In genomic region chr4:85509882-85510631, GRCh38 we compare ENCODE assay signal across 21 cellular contexts. TPM values are rescaled to one million over a fixed set of nuclear protein-coding genes. Genes with fewer than 3 reads are reported as not detected.
"Had no signal": no experiment of that assay in that cellular context is flagged by ENCODE, and none has a peak within 500 bp of the region (broad histone marks: within the 10 kb centered on the region; RNA-seq: fewer than 3 reads in every experiment).

No MANE protein-coding gene starts in this region.

- H3K4me1 Mint-ChIP-seq: activated CD4-positive, alpha-beta T cell treated with anti-CD3 and anti-CD28 coated beads, Interleukin-2, amount 10 ng/mL, durations not matched to agents 7 days and 5 days; activated naive CD8-positive, alpha-beta T cell treated with anti-CD3 and anti-CD28 coated beads for 36 hours; naive thymus-derived CD4-positive, alpha-beta T cell had no signal

- H3K27ac Mint-ChIP-seq: activated CD4-positive, alpha-beta T cell treated with anti-CD3 and anti-CD28 coated beads, Interleukin-2, amount 10 ng/mL, durations not matched to agents 7 days and 5 days; activated naive CD8-positive, alpha-beta T cell treated with anti-CD3 and anti-CD28 coated beads for 36 hours; brain; naive thymus-derived CD4-positive, alpha-beta T cell; T-helper 2 cell treated with Interferon-gamma antibody and Interleukin-4, amounts not matched to agents 5 μg/mL and 100 μg/mL, for 36 hours; type B pancreatic cell had no signal

- H3K9me3 Mint-ChIP-seq: activated CD4-positive, alpha-beta T cell treated with anti-CD3 and anti-CD28 coated beads, Interleukin-2, amount 10 ng/mL, durations not matched to agents 7 days and 5 days had no signal

- H3K27me3 Mint-ChIP-seq: activated CD4-positive, alpha-beta T cell treated with anti-CD3 and anti-CD28 coated beads, Interleukin-2, amount 10 ng/mL, durations not matched to agents 7 days and 5 days; brain; type B pancreatic cell had no signal

- H3K27ac ChIP-seq: colonic mucosa, esophagus muscularis mucosa, lower lobe of right lung, pancreas, suprapubic skin had no signal

- ATAC-seq: naive thymus-derived CD4-positive, alpha-beta T cell; stimulated activated naive CD8-positive, alpha-beta T cell treated with anti-CD3 and anti-CD28 coated beads, Interleukin-15, Interleukin-2, amounts not matched to agents 100 U/mL and 50 U/mL, for 24 hours had no signal

- FAIRE-seq: keratinocyte, pancreas had no signal

- H3K36me3 ChIP-seq: colonic mucosa, esophagus muscularis mucosa, lower lobe of right lung, pancreas, suprapubic skin had no signal

- H3K4me3 Mint-ChIP-seq: activated CD4-positive, alpha-beta T cell treated with anti-CD3 and anti-CD28 coated beads, Interleukin-2, amount 10 ng/mL, durations not matched to agents 7 days and 5 days; activated naive CD8-positive, alpha-beta T cell treated with anti-CD3 and anti-CD28 coated beads for 36 hours; brain; naive thymus-derived CD4-positive, alpha-beta T cell; T-helper 2 cell treated with Interferon-gamma antibody and Interleukin-4, amounts not matched to agents 5 μg/mL and 100 μg/mL, for 36 hours; type B pancreatic cell had no signal

- DNase-seq: activated CD4-positive, alpha-beta T cell treated with anti-CD3 and anti-CD28 coated beads, Interleukin-2, amount 10 ng/mL, durations not matched to agents 7 days and 5 days; activated CD8-positive, alpha-beta memory T cell treated with anti-CD3 and anti-CD28 coated beads for 24 hours; activated gamma-delta T cell treated with Interleukin-2 at 50 U/mL for 16 hours; activated naive CD8-positive, alpha-beta T cell treated with anti-CD3 and anti-CD28 coated beads for 36 hours; central memory CD4-positive, alpha-beta T cell; colonic mucosa; effector CD4-positive, alpha-beta T cell; hippocampal formation; lower lobe of right lung; naive thymus-derived CD4-positive, alpha-beta T cell; pancreas; stimulated activated CD4-positive, alpha-beta T cell treated with anti-CD3 and anti-CD28 coated beads, Interleukin-15, amount 100 ng/mL, for 24 hours; stimulated activated CD4-positive, alpha-beta T cell treated with anti-CD3 and anti-CD28 coated beads, Interleukin-4, amount 100 ng/mL, for 1 hour; stimulated activated naive CD8-positive, alpha-beta T cell treated with anti-CD3 and anti-CD28 coated beads, Interleukin-15, Interleukin-2, amounts not matched to agents 100 U/mL and 50 U/mL, for 24 hours; SW 1271 had no signal

- H3K9me3 ChIP-seq: colonic mucosa, esophagus muscularis mucosa, lower lobe of right lung, pancreas, suprapubic skin had no signal

- H3K4me3 ChIP-seq: colonic mucosa, esophagus muscularis mucosa, lower lobe of right lung, pancreas, suprapubic skin had no signal

- H3K4me1 ChIP-seq: pancreas had no signal

- H3K36me3 Mint-ChIP-seq: activated naive CD8-positive, alpha-beta T cell treated with anti-CD3 and anti-CD28 coated beads for 36 hours; type B pancreatic cell had no signal

- H3K27me3 ChIP-seq: colonic mucosa, esophagus muscularis mucosa, pancreas, suprapubic skin had no signal

RNA-seq across cellular contexts. Expression of gene ARHGAP24, which starts 35.1 kb away (rescaled TPM):
- total RNA-seq: activated CD4-positive, alpha-beta T cell treated with anti-CD3 and anti-CD28 coated beads, Interleukin-2, amount 10 ng/mL, durations not matched to agents 7 days and 5 days had no signal
- polyA plus RNA-seq: naive thymus-derived CD4-positive, alpha-beta T cell had no signal
